In genomic region chr11:125381499-125381898, GRCh38 we compare ENCODE assay signal across 13 cellular contexts.
"Had no signal": no experiment of that assay in that cellular context is flagged by ENCODE, and none has a peak within 500 bp of the region (broad histone marks: within the 10 kb centered on the region; RNA-seq: fewer than 3 reads in every experiment).

No MANE protein-coding gene starts in this region.

- DNase-seq: activated CD4-positive, alpha-beta T cell treated with anti-CD3 and anti-CD28 coated beads, Interleukin-2, amount 50 U/mL, for 4 hours; activated CD4-positive, CD25-positive, alpha-beta regulatory T cell treated with anti-CD3 and anti-CD28 coated beads, Interleukin-2, amount 50 U/mL, for 72 hours; activated effector memory CD4-positive, alpha-beta T cell treated with Interleukin-2 at 50 U/mL for 16 hours; activated T-cell treated with anti-CD3 and anti-CD28 coated beads, Interleukin-2, amount 50 U/mL, for 1 hour; colonic mucosa; effector CD4-positive, alpha-beta T cell; stimulated activated CD4-positive, alpha-beta T cell treated with anti-CD3 and anti-CD28 coated beads, Interleukin-12 subunit alpha, Interleukin-12 subunit beta, amount 100 ng/mL, for 4 hours; stimulated activated CD4-positive, alpha-beta T cell treated with anti-CD3 and anti-CD28 coated beads, Interleukin-2, amount 100 ng/mL, for 48 hours; SW 1271 had no signal

- H3K4me3 ChIP-seq: colonic mucosa, hepatocyte, thoracic aorta had no signal

- H3K27me3 ChIP-seq: colonic mucosa, hepatocyte had no signal

- H3K27ac ChIP-seq: colonic mucosa, hepatocyte, psoas muscle, thoracic aorta had no signal

- H3K4me1 ChIP-seq: colonic mucosa had no signal

- H3K9me3 ChIP-seq: colonic mucosa, psoas muscle, thoracic aorta had no signal

- H3K36me3 ChIP-seq: colonic mucosa, thoracic aorta had no signal

- ATAC-seq: sciatic nerve had no signal
